30 cellular contexts compared by ENCODE assay signal in genomic region chr4:138697771-138698170, GRCh38.
A peak's percentile ranks its signal among the peaks of the same experiment; 100 is the strongest.
DNase-seq lines count a peak whose midpoint lies in the region; ATAC-seq and TF ChIP-seq lines count a peak whose summit lies in the region.
"Had no signal": no experiment of that assay in that cellular context is flagged by ENCODE, and none has a peak within 500 bp of the region (broad histone marks: within the 10 kb centered on the region; RNA-seq: fewer than 3 reads in every experiment).

No MANE protein-coding gene starts in this region.

- H3K79me2 ChIP-seq in hepatocyte, result no peaks in the 10 kb centered on the region

- ATAC-seq in GM21447 (IDR thresholded peaks at IDR 0.05; ENCODE audit: unreplicated experiment), result no peak
- no peak for ATAC-seq in HG03095 (IDR thresholded peaks at IDR 0.05; ENCODE audit: unreplicated experiment)
- ATAC-seq: activated naive CD8-positive, alpha-beta T cell treated with anti-CD3 and anti-CD28 coated beads, Interleukin-2, amount 50 U/mL, for 24 hours; body of pancreas; right cardiac atrium; stimulated activated naive CD8-positive, alpha-beta T cell treated with anti-CD3 and anti-CD28 coated beads, Interleukin-15, Interleukin-2, amounts not matched to agents 100 U/mL and 50 U/mL, for 24 hours; upper lobe of right lung had no signal

- no peaks in the 10 kb centered on the region for H3K9me2 ChIP-seq in hepatocyte (replicated peaks; ENCODE audit: insufficient read depth)

- POLR2A ChIA-PET in MCF 10A (lab: Yijun Ruan, JAX), result no interaction called here

- H3K4me3 ChIP-seq in cardiac fibroblast (replicated peaks in 1 of 2; ENCODE audit: low read depth in 2 of 2, low read length in 2 of 2), result no peak overlapping the region
- H3K4me3 ChIP-seq in hepatocyte, result no peak overlapping the region
- H3K4me3 ChIP-seq: body of pancreas, dorsolateral prefrontal cortex, esophagus squamous epithelium, left ventricle myocardium inferior, SJSA1, upper lobe of right lung had no signal

- H2AFZ ChIP-seq in hepatocyte, result peak overlapping the region; percentile 17

- no peak overlapping the region for H3K4me3 Mint-ChIP-seq in MCF 10A (ENCODE audit: unreplicated experiment)
- H3K4me3 Mint-ChIP-seq: activated naive CD8-positive, alpha-beta T cell treated with anti-CD3 and anti-CD28 coated beads, Interleukin-2, amount 50 U/mL, for 24 hours; H9 had no signal

- no peaks in the 10 kb centered on the region for H3K9me3 Mint-ChIP-seq in MCF 10A (ENCODE audit: unreplicated experiment)
- H3K9me3 Mint-ChIP-seq: activated naive CD8-positive, alpha-beta T cell treated with anti-CD3 and anti-CD28 coated beads, Interleukin-2, amount 50 U/mL, for 24 hours; H9 had no signal

- H3K36me3 Mint-ChIP-seq in MCF 10A (ENCODE audit: insufficient read depth, unreplicated experiment), result no peaks in the 10 kb centered on the region

- CTCF ChIA-PET in MCF 10A (lab: Yijun Ruan, JAX), result no interaction called here

- H3K4me1 ChIP-seq in hepatocyte (ENCODE audit: insufficient read depth), result peaks cover 6% of the 10 kb centered on the region
- H3K4me1 ChIP-seq: body of pancreas, left ventricle myocardium inferior, SJSA1, upper lobe of right lung had no signal

- intact Hi-C loops in MCF 10A (cut with micrococcal nuclease), result no loop called here

- no peaks in the 10 kb centered on the region for H3K27me3 ChIP-seq in hepatocyte
- H3K27me3 ChIP-seq: body of pancreas, dorsolateral prefrontal cortex, esophagus squamous epithelium, SJSA1, upper lobe of right lung had no signal

- H4K20me1 ChIP-seq in hepatocyte (ENCODE audit: insufficient read depth, poor library complexity, severe bottlenecking), result no peaks in the 10 kb centered on the region

- no peak overlapping the region for H3K27ac Mint-ChIP-seq in MCF 10A (ENCODE audit: low read depth, unreplicated experiment)
- H3K27ac Mint-ChIP-seq: activated naive CD8-positive, alpha-beta T cell treated with anti-CD3 and anti-CD28 coated beads, Interleukin-2, amount 50 U/mL, for 24 hours had no signal

- H3K4me1 Mint-ChIP-seq in MCF 10A (ENCODE audit: insufficient read depth, unreplicated experiment), result no peaks in the 10 kb centered on the region
- H3K4me1 Mint-ChIP-seq: activated naive CD8-positive, alpha-beta T cell treated with anti-CD3 and anti-CD28 coated beads, Interleukin-2, amount 50 U/mL, for 24 hours had no signal

- H3K27me3 Mint-ChIP-seq in MCF 10A (ENCODE audit: insufficient read depth, unreplicated experiment), result no peaks in the 10 kb centered on the region

- no peaks in the 10 kb centered on the region for H3K9me3 ChIP-seq in hepatocyte (ENCODE audit: low read depth)
- H3K9me3 ChIP-seq: body of pancreas, esophagus squamous epithelium, left ventricle myocardium inferior, SJSA1, upper lobe of right lung had no signal

- BruUV-seq in MCF 10A (replicated peaks; lab: Mats Ljungman, UMichigan), result no TSS peak

- TF ChIP-seq CTCF in cardiac fibroblast (IDR thresholded peaks at IDR 0.05; ENCODE audit: low read depth, low read length) (no peak), hepatocyte (IDR thresholded peaks at IDR 0.05; ENCODE audit: poor library complexity) (no peak), MCF 10A (IDR thresholded peaks at IDR 0.05; ENCODE audit: unreplicated experiment) (no peak)

- no peaks in the 10 kb centered on the region for H3K36me3 ChIP-seq in hepatocyte (replicated peaks; ENCODE audit: insufficient read depth, low read depth)
- H3K36me3 ChIP-seq: esophagus squamous epithelium, left ventricle myocardium inferior, SJSA1, upper lobe of right lung had no signal

- H3K27ac ChIP-seq in hepatocyte, result peak overlapping the region; percentile 56
- H3K27ac ChIP-seq: body of pancreas, dorsolateral prefrontal cortex, esophagus squamous epithelium, HL-60, KMS-11, left ventricle myocardium inferior, RWPE1, SJSA1, upper lobe of right lung had no signal

- peak; percentile 1 for DNase-seq in NCI-H446 treated with DMSO at 0.1 percent for 48 hours (lab: John Stamatoyannopoulos, UW)
- DNase-seq in NCI-H446 (lab: John Stamatoyannopoulos, UW), result no peak
- DNase-seq in cardiac fibroblast (ENCODE audit: low read depth in 2 of 2), result peak; percentile 13 to 50
- DNase-seq in hepatocyte (ENCODE audit: low spot score), result no peak
- DNase-seq in MCF 10A (ENCODE audit: unreplicated experiment), result no peak
- DNase-seq in GDM1 (lab: John Stamatoyannopoulos, UW), result no peak
- DNase-seq: 8988T; activated CD4-positive, alpha-beta T cell treated with anti-CD3 and anti-CD28 coated beads, Interleukin-2, amount 50 U/mL, for 48 hours; activated gamma-delta T cell treated with Interleukin-2 at 50 U/mL for 16 hours; activated naive CD8-positive, alpha-beta T cell treated with anti-CD3 and anti-CD28 coated beads, Interleukin-2, amount 50 U/mL, for 24 hours; activated T-cell treated with anti-CD3 and anti-CD28 coated beads, Interleukin-2, amount 50 U/mL, for 48 hours; body of pancreas; cerebellar nuclear complex; DND-41; dorsolateral prefrontal cortex; esophagus squamous epithelium; H9; left ventricle myocardium inferior; NCI-H2107; NCI-H510A; right cardiac atrium; stimulated activated CD4-positive, alpha-beta T cell treated with anti-CD3 and anti-CD28 coated beads, Interleukin-1b, Interleukin-23, amount 100 ng/mL, for 48 hours; stimulated activated naive CD8-positive, alpha-beta T cell treated with anti-CD3 and anti-CD28 coated beads, Interleukin-15, Interleukin-2, amounts not matched to agents 100 U/mL and 50 U/mL, for 24 hours; upper lobe of right lung had no signal

- H3K4me2 ChIP-seq in hepatocyte, result peak overlapping the region; percentile 6
- H3K4me2 ChIP-seq: KMS-11 had no signal

Comparison
In these comparisons a context has a peak if more than half of its experiments do, and no peak if none do; other contexts are left out.
1. DNase-seq: peak in NCI-H446 treated with DMSO at 0.1 percent for 48 hours (single experiment) and cardiac fibroblast (2 of 2); none in NCI-H446 (0 of 2), hepatocyte (single experiment), MCF 10A (single experiment) and GDM1 (single experiment).